In genomic region chr18:48541026-48541746, GRCh38 we compare ENCODE assay signal across 8 cellular contexts. TPM values are rescaled to one million over a fixed set of nuclear protein-coding genes. Genes with fewer than 3 reads are reported as not detected.
A peak's percentile ranks its signal among the peaks of the same experiment; 100 is the strongest.
DNase-seq lines count a peak whose midpoint lies in the region; ATAC-seq, FAIRE-seq and TF ChIP-seq lines count a peak whose summit lies in the region.

No MANE protein-coding gene starts in this region.

- in situ Hi-C loops in SK-MEL-5 (cut with HindIII; ENCODE audit: low pct_unique_long_range_greater_than_20kb, low sequenced_read_pairs) (no loop called here), GM12878 (cut with MboI) (no loop called here)

- 7% methylated on average over 53 of the region's 62 CpGs for WGBS in GM12878 (ENCODE audit: insufficient coverage, insufficient replicate concordance, low lambda C conversion rate, missing lambda C conversion rate)

- no peaks in the 10 kb centered on the region for H3K79me2 ChIP-seq in GM12878 (ENCODE audit: control insufficient read depth, insufficient read depth, low read length)

- H3K4me2 ChIP-seq in GM12878 (ENCODE audit: control insufficient read depth, insufficient read depth): peak overlapping the region; percentile 68

- RAD21 ChIA-PET in GM12878 (lab: Charles Lee; ENCODE audit: unreplicated experiment): no interaction called here

- POLR2A ChIA-PET in GM12878 (lab: Charles Lee): no interaction called here

- no peaks in the 10 kb centered on the region for H3K36me3 Mint-ChIP-seq in progenitor cell of endocrine pancreas (ENCODE audit: insufficient read depth)

- no peaks in the 10 kb centered on the region for H3K36me3 ChIP-seq in GM12878 (ENCODE audit: control insufficient read depth in 2 of 2, insufficient read depth in 2 of 2, low read length in 1 of 2)

- peak overlapping the region; percentile 82 for H3K4me3 Mint-ChIP-seq in progenitor cell of endocrine pancreas (ENCODE audit: low read depth)

- FAIRE-seq in GM12878 (lab: Jason Lieb, UNC): no peak

- intact Hi-C loops in GM12878 (cut with micrococcal nuclease; ENCODE audit: unreplicated experiment): no loop called here

- peaks cover 23% of the 10 kb centered on the region for H3K27me3 Mint-ChIP-seq in progenitor cell of endocrine pancreas

- H4K20me1 ChIP-seq in GM12878 (ENCODE audit: control insufficient read depth, insufficient read depth): no peaks in the 10 kb centered on the region

- H3K27me3 ChIP-seq in GM12878 (replicated peaks in 1 of 2; ENCODE audit: control insufficient read depth in 2 of 2, insufficient read depth in 2 of 2, low read length in 1 of 2): no peaks in the 10 kb centered on the region; a peak in 1 of 4 replicates

- H3K4me1 Mint-ChIP-seq in progenitor cell of endocrine pancreas (ENCODE audit: low read depth): peaks cover 29% of the 10 kb centered on the region

- H3K27ac Mint-ChIP-seq in progenitor cell of endocrine pancreas: peak overlapping the region; percentile 56

- H3K27ac ChIP-seq in GM12878 (ENCODE audit: control insufficient read depth, insufficient read depth): no peak overlapping the region

- ATAC-seq in GM19043 (IDR thresholded peaks at IDR 0.05; ENCODE audit: low read depth, unreplicated experiment) (peak; percentile 36), GM12878 (peak; percentile 64)

- H2AFZ ChIP-seq in GM12878 (ENCODE audit: control insufficient read depth, low read depth, low read length): no peak overlapping the region; the same call in 1 of the 2 replicates

- CTCF ChIA-PET in GM12878 (lab: Yijun Ruan, JAX): no interaction called here

- TF ChIP-seq CTCF in GM12878 (IDR thresholded peaks at IDR 0.05 in 2 of 3, conservative IDR thresholded peaks at IDR 0.05 in 1 of 3; ENCODE audit: control insufficient read depth in 2 of 3, extremely low read depth in 1 of 3, insufficient read depth in 1 of 3, low read depth in 3 of 3, low read length in 3 of 3) (no peak), progenitor cell of endocrine pancreas (IDR thresholded peaks at IDR 0.05; ENCODE audit: unreplicated experiment) (no peak)

- no peaks in the 10 kb centered on the region; the same call in 1 of the 2 replicates for H3K4me1 ChIP-seq in GM12878 (ENCODE audit: control insufficient read depth, insufficient read depth, low read length)

- no peaks in the 10 kb centered on the region for H3K9me3 ChIP-seq in GM12878 (replicated peaks; ENCODE audit: control insufficient read depth, insufficient read depth, low read length)

- TF ChIP-seq EP300 in GM12878 (IDR thresholded peaks at IDR 0.05; ENCODE audit: borderline replicate concordance in 1 of 2, control insufficient read depth in 1 of 2, low read depth in 2 of 2, low read length in 2 of 2): no peak

- H3K9ac ChIP-seq in GM12878 (ENCODE audit: control insufficient read depth, insufficient read depth, low read length): no peak overlapping the region

- DNase-seq in C1 segment of cervical spinal cord (lab: John Stamatoyannopoulos, UW) (peak in 11 of 14 donors; percentile 30 to 87 (median 72)), HUDEP-2 (lab: John Stamatoyannopoulos, UW; ENCODE audit: unreplicated experiment in 76 of 76) (peak in 56 of 76 experiments; percentile 1 to 75 (median 41)), SK-MEL-5 (ENCODE audit: low read depth, low spot score) (peak; percentile 41), GM12878 (ENCODE audit: low read depth, low spot score) (no peak), hypothalamus (lab: John Stamatoyannopoulos, UW) (peak in 50 of 51 donors; percentile 17 to 83 (median 64)), progenitor cell of endocrine pancreas (ENCODE audit: low spot score, unreplicated experiment) (peak; percentile 49)
- DNase-seq in NK-92 treated with Interleukin-12 subunit alpha and Interleukin-12 subunit beta, amount 100 ng/mL, for 24 hours (lab: John Stamatoyannopoulos, UW): no peak

- H3K4me3 ChIP-seq in GM12878: peak overlapping the region; percentile 96

- H3K9me3 Mint-ChIP-seq in progenitor cell of endocrine pancreas (ENCODE audit: low read depth): no peaks in the 10 kb centered on the region

- BruUV-seq in GM12878 (replicated peaks; lab: Mats Ljungman, UMichigan): no TSS peak

- no peak for TF ChIP-seq RAD21 in GM12878 (IDR thresholded peaks at IDR 0.05; ENCODE audit: insufficient read depth, low read depth, low read length)

- no peak for TF ChIP-seq POLR2A in GM12878 (IDR thresholded peaks at IDR 0.05; ENCODE audit: low read depth, low read length)

- SMC1A ChIA-PET in GM12878 (lab: Charles Lee; ENCODE audit: uncharacterized antibody, unreplicated experiment): no interaction called here

TF ChIP-seq in GM12878, 131 proteins besides CTCF, POLR2A, EP300 and RAD21:
- TF ChIP-seq NFXL1 (IDR thresholded peaks at IDR 0.05; ENCODE audit: borderline replicate concordance) (no peak), ASH2L (IDR thresholded peaks at IDR 0.05; ENCODE audit: borderline replicate concordance, low read depth) (0 out of 2 replicates have a peak, but pooled peaks have one; percentile 39), SPI1 (IDR thresholded peaks at IDR 0.05; ENCODE audit: borderline replicate concordance, insufficient read depth, low read depth, low read length) (peak; percentile 34; the same call in 1 of the 2 replicates)

RNA-seq across cellular contexts. Expression of gene CTIF, which starts 2.4 kb away (rescaled TPM):
- 3.7 and 6.2 TPM in 2 replicates for total RNA-seq in SK-MEL-5 (2014; rRNA removed; shearing (Covaris generic))
- 7.9 and 9.4 TPM in 2 replicates for polyA plus RNA-seq in SK-MEL-5 (2015; cell fraction: cytosol; rRNA removed)
- polyA plus RNA-seq in SK-MEL-5 (2015; cell fraction: nucleus; rRNA removed): 18.7 and 24.6 TPM in 2 replicates
- total RNA-seq in GM12878 (2013; cell fraction: nucleolus; rRNA removed): 33.5 and 38.5 TPM in 2 replicates
- total RNA-seq in GM12878 (2014; rRNA removed): 1.7 and 3.7 TPM in 2 replicates
- total RNA-seq in GM12878 (2014; rRNA removed; fragmentation: Illumina TruSeq; extraction: Trizol): 2.3 and 3.8 TPM in 2 replicates
- 11.6 and 11.7 TPM in 2 replicates for total RNA-seq in GM12878 (2021)
- polyA plus RNA-seq in GM12878 (2011; ENCODE audit: low read depth): 2.6 TPM
- 1.7 and 2.7 TPM in 2 replicates for polyA plus RNA-seq in GM12878 (2011; rRNA removed)
- 1.5 and 3.2 TPM in 2 replicates for polyA plus RNA-seq in GM12878 (2011; cell fraction: cytosol; rRNA removed)
- polyA plus RNA-seq in GM12878 (2011; cell fraction: nucleus; rRNA removed): 17.2 and 18.0 TPM in 2 replicates
- 8.4 and 9.2 TPM in 2 replicates for polyA plus RNA-seq in GM12878 (2012)
- 1.1 and 2.4 TPM in 2 replicates for polyA plus RNA-seq in GM12878 (2014; fragmentation: Illumina TruSeq; extraction: Trizol)
- under 1 TPM; 0.06 to 0.60 TPM for polyA plus RNA-seq in GM12878 (2014; fragmentation: Nextera tagmentation; extraction: Ambion mirVana)
- 5.8 and 6.2 TPM in 2 replicates for polyA plus RNA-seq in GM12878 (2014; rRNA removed)
- 1 to 10 TPM; 1.6 to 2.6 TPM for polyA plus RNA-seq in GM12878 (2016; fragmentation: Nextera tagmentation; extraction: Ambion mirVana)
- polyA minus RNA-seq in GM12878 (2011; rRNA and poly(A)+ RNA removed): 3.1 and 4.2 TPM in 2 replicates
- 1.3 and 2.6 TPM in 2 replicates for polyA minus RNA-seq in GM12878 (2011; cell fraction: cytosol; rRNA and poly(A)+ RNA removed)
- 3.1 and 13.4 TPM in 2 replicates for polyA minus RNA-seq in GM12878 (2011; cell fraction: nucleus; rRNA and poly(A)+ RNA removed)
- 26.4 and 33.1 TPM in 2 replicates for total RNA-seq in progenitor cell of endocrine pancreas

Comparison
In these comparisons a context has a peak if more than half of its experiments do, and no peak if none do; other contexts are left out.
1. DNase-seq: peak in C1 segment of cervical spinal cord (11 of 14), HUDEP-2 (56 of 76), SK-MEL-5 (single experiment), hypothalamus (50 of 51) and progenitor cell of endocrine pancreas (single experiment); none in GM12878 (single experiment) and NK-92 treated with Interleukin-12 subunit alpha and Interleukin-12 subunit beta, amount 100 ng/mL, for 24 hours (single experiment).